In genomic region chr13:80337706-80338105, GRCh38 we compare ENCODE assay signal across 9 cellular contexts. TPM values are rescaled to one million over a fixed set of nuclear protein-coding genes. Genes with fewer than 3 reads are reported as not detected.
A peak's percentile ranks its signal among the peaks of the same experiment; 100 is the strongest.
DNase-seq lines count a peak whose midpoint lies in the region; ATAC-seq and TF ChIP-seq lines count a peak whose summit lies in the region.
"Had no signal": no experiment of that assay in that cellular context is flagged by ENCODE, and none has a peak within 500 bp of the region (broad histone marks: within the 10 kb centered on the region; RNA-seq: fewer than 3 reads in every experiment).

No MANE protein-coding gene starts in this region.

- peaks cover 17% of the 10 kb centered on the region for H3K36me3 ChIP-seq in lower lobe of right lung
- H3K36me3 ChIP-seq in tibial artery, result peaks cover 14 to 21% (median 19%) of the 10 kb centered on the region in 3 donors

- H3K9me3 ChIP-seq in lower lobe of right lung, result no peaks in the 10 kb centered on the region
- H3K9me3 ChIP-seq in tibial artery, result no peaks in the 10 kb centered on the region

- H3K4me1 ChIP-seq in lower lobe of right lung (peaks cover 39% of the 10 kb centered on the region), tibial artery (peaks cover 0 to 46% (median 10%) of the 10 kb centered on the region in 4 donors)

- intact Hi-C loops in lower lobe of right lung (cut with DNase I) (loop anchor here (10.0 kb wide), 1 partner anchor 563 kb away; no protein-coding TSS in a partner anchor), tibial artery (cut with DNase I; ENCODE audit: low total_unique reads) (loop anchor here (10.0 kb wide), 2 partner anchors 213 to 293 kb away; no protein-coding TSS in a partner anchor)

- H3K4me3 ChIP-seq in NB4 (ENCODE audit: low read depth, low read length) (peak overlapping the region; percentile 97), coronary artery (peak overlapping the region; percentile 73), lower lobe of right lung (peak overlapping the region; percentile 73), tibial artery (peak overlapping the region; percentile 77 to 80)

- H3K27me3 ChIP-seq in lower lobe of right lung (ENCODE audit: low read depth), result no peaks in the 10 kb centered on the region
- H3K27me3 ChIP-seq in tibial artery, result no peaks in the 10 kb centered on the region

- H3K27ac ChIP-seq in coronary artery, result peak overlapping the region; percentile 97 to 98
- H3K27ac ChIP-seq in lower lobe of right lung, result peak overlapping the region; percentile 98
- peak overlapping the region; percentile 89 to 93 for H3K27ac ChIP-seq in tibial artery
- H3K27ac ChIP-seq: SK-N-MC had no signal

- DNase-seq in NB4 (ENCODE audit: low read depth), result no peak
- DNase-seq in coronary artery (ENCODE audit: low spot score), result no peak
- DNase-seq in lower lobe of right lung, result no peak
- DNase-seq in tibial artery, result no peak
- DNase-seq in GM13976 (ENCODE audit: low spot score), result no peak
- DNase-seq in stimulated activated CD4-positive, alpha-beta T cell treated with anti-CD3 and anti-CD28 coated beads, Interleukin-4, amount 100 ng/mL, for 4 hours, result no peak
- DNase-seq: naive thymus-derived CD4-positive, alpha-beta T cell had no signal

- in situ Hi-C loops in GM13976 (cut with MboI; ENCODE audit: low sequenced_read_pairs, unreplicated experiment), result loop anchor here (25.0 kb wide), 1 partner anchor 675 kb away; no protein-coding TSS in a partner anchor

- ATAC-seq in lower lobe of right lung (no peak), GM19452 (IDR thresholded peaks at IDR 0.05; ENCODE audit: unreplicated experiment) (no peak)
- ATAC-seq: naive thymus-derived CD4-positive, alpha-beta T cell had no signal

- no peak for TF ChIP-seq CTCF in NB4 (IDR thresholded peaks at IDR 0.05; ENCODE audit: low read depth, low read length)
- no peak for TF ChIP-seq CTCF in coronary artery (IDR thresholded peaks at IDR 0.05)
- no peak for TF ChIP-seq CTCF in lower lobe of right lung (IDR thresholded peaks at IDR 0.05)
- TF ChIP-seq CTCF in tibial artery (IDR thresholded peaks at IDR 0.05), result no peak
- no peak for TF ChIP-seq CTCF in GM13976 (IDR thresholded peaks at IDR 0.05; ENCODE audit: borderline replicate concordance, control extremely low read depth, extremely low read depth, insufficient read depth, missing control alignments)

- no peak for TF ChIP-seq POLR2A in NB4 (IDR thresholded peaks at IDR 0.05; ENCODE audit: extremely low read depth, insufficient read length)

RNA-seq across cellular contexts. Expression of gene SPRY2, which starts 3.2 kb away (rescaled TPM):
- total RNA-seq in lower lobe of right lung, result 44.6 TPM
